In the genomic region with DNA sequence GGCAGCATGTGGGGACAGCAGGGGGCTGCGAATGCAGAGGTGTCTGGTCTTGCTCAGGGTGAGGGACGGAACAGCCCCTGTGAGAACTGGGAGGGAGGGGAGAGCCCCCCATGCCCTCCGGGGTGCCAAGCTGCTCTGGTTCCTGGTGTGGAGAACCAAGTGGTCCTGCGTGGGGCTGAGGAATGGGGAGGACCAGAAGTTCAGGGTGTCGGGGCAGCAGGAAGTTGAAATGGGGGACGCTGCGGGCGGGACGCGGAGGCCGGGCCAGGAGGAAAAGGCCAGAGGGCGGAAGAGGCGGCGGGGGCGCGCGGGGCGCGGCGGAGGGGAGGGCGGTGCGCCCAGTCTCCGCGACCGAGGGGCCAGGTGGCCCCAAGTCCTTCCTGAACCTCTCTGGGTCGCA, we compare ENCODE assay signal across 9 cellular contexts. TPM values are rescaled to one million over a fixed set of nuclear protein-coding genes. Genes with fewer than 3 reads are reported as not detected.
DNase-seq lines count a peak whose midpoint lies in the region; ATAC-seq and TF ChIP-seq lines count a peak whose summit lies in the region.
"Had no signal": no experiment of that assay in that cellular context is flagged by ENCODE, and none has a peak within 500 bp of the region (broad histone marks: within the 10 kb centered on the region; RNA-seq: fewer than 3 reads in every experiment).

No MANE protein-coding gene starts in this region.

- H3K27me3 ChIP-seq in ascending aorta (no peaks in the 10 kb centered on the region), suprapubic skin (no peaks in the 10 kb centered on the region)

- H3K9me3 ChIP-seq in ascending aorta (no peaks in the 10 kb centered on the region), suprapubic skin (no peaks in the 10 kb centered on the region)

- peak overlapping the region; percentile 37 to 48 for H3K27ac ChIP-seq in ascending aorta
- peak overlapping the region; percentile 79 for H3K27ac ChIP-seq in suprapubic skin

- intact Hi-C loops in ascending aorta (cut with DNase I), result no loop called here
- intact Hi-C loops in left colon (cut with DNase I, micrococcal nuclease), result no loop called here

- WGBS in suprapubic skin, result 10% methylated on average over 18 of the region's 26 CpGs

- TF ChIP-seq EP300 in suprapubic skin (IDR thresholded peaks at IDR 0.05), result no peak

- ATAC-seq in left colon (peak; percentile 27), HG03159 (IDR thresholded peaks at IDR 0.05; ENCODE audit: unreplicated experiment) (no peak), GM21515 (IDR thresholded peaks at IDR 0.05; ENCODE audit: unreplicated experiment) (no peak), HG03460 (IDR thresholded peaks at IDR 0.05; ENCODE audit: unreplicated experiment) (no peak)

- H3K4me1 ChIP-seq in ascending aorta (peaks cover 3 to 17% of the 10 kb centered on the region in 2 donors), suprapubic skin (peaks cover 48% of the 10 kb centered on the region)

- H3K36me3 ChIP-seq in ascending aorta, result no peaks in the 10 kb centered on the region
- H3K36me3 ChIP-seq in suprapubic skin, result peaks cover 3% of the 10 kb centered on the region

- no peak for TF ChIP-seq POLR2A in suprapubic skin (IDR thresholded peaks at IDR 0.05)

- peak overlapping the region; percentile 51 to 75 for H3K4me3 ChIP-seq in ascending aorta
- peak overlapping the region; percentile 60 for H3K4me3 ChIP-seq in suprapubic skin

- DNase-seq in activated CD4-positive, CD25-positive, alpha-beta regulatory T cell treated with anti-CD3 and anti-CD28 coated beads, Interleukin-2, amount 50 U/mL, for 72 hours, result peak; percentile 39
- no peak for DNase-seq in activated CD4-positive, CD25-positive, alpha-beta regulatory T cell (lab: John Stamatoyannopoulos, UW)
- no peak for DNase-seq in ascending aorta (ENCODE audit: low spot score in 2 of 2)
- DNase-seq in left colon, result peak in 1 of 2 donors; percentile 50
- peak in 1 of 2 donors; percentile 67 for DNase-seq in suprapubic skin (ENCODE audit: low spot score in 2 of 2)
- DNase-seq: DND-41 had no signal

- TF ChIP-seq CTCF in ascending aorta (IDR thresholded peaks at IDR 0.05) (no peak), suprapubic skin (IDR thresholded peaks at IDR 0.05) (no peak)

RNA-seq across cellular contexts. Expression of a gene that starts 3.6 kb away (rescaled TPM):
- total RNA-seq in ascending aorta, result 14.4 TPM
- total RNA-seq in left colon, result 1 to 10 TPM; 2.1 to 8.4 TPM
- total RNA-seq in suprapubic skin, result 100 to 1,000 TPM in 2 of 4 donors, 10 to 100 TPM in 2; 41.7 to 128 (median 83.9) TPM

RNA-seq across cellular contexts. Expression of a gene that starts 28.1 kb away (rescaled TPM):
- not detected for total RNA-seq in ascending aorta
- under 1 TPM; 0.14 to 0.40 TPM for total RNA-seq in left colon
- total RNA-seq in suprapubic skin, result 1 to 10 TPM in 2 of 4 donors, under 1 TPM in 1, not detected in 1; 0.96 to 7.9 (median 2.5) TPM
